ENCODE assay signal across 25 cellular contexts in the genomic region with DNA sequence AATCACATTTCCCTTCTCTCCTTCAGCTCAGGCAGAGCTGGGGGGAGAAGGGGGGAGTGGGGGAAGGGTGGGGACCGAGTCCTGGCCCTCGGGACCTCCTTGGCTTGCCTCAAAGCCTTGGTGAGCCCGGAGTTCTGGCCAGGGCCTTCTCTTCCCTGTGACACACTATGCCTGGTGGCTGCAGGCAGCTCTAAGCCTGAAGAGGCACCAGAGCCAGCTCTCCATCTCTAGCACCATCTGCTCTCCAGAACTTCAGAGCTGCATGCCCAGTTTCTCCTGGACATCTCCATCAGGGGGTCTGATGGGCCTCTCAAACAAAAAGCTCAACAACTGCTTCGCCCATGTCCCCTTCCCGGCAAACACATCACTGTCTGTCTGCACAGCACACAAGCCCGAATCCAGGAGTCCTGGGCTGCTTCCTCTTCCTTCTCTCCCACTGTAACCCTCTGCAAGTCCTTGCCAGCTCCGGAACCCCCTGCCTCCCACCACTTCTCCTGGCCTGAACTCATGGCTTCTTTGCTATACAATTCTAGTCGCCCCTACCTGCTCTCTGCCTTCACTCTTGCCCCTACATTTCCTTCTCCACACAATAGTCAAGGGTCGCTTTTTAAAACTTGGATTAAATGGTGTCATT. TPM values are rescaled to one million over a fixed set of nuclear protein-coding genes. Genes with fewer than 3 reads are reported as not detected.
"Had no signal": no experiment of that assay in that cellular context is flagged by ENCODE, and none has a peak within 500 bp of the region (broad histone marks: within the 10 kb centered on the region; RNA-seq: fewer than 3 reads in every experiment).

No MANE protein-coding gene starts in this region.

- DNase-seq: activated CD4-positive, alpha-beta memory T cell treated with anti-CD3 and anti-CD28 coated beads, Interleukin-2, amount 10 ng/mL, durations not matched to agents 7 days and 5 days; activated CD4-positive, alpha-beta T cell treated with anti-CD3 and anti-CD28 coated beads, Interleukin-2, amount 10 ng/mL, durations not matched to agents 7 days and 5 days; activated CD4-positive, CD25-positive, alpha-beta regulatory T cell treated with anti-CD3 and anti-CD28 coated beads, Interleukin-2, amount 50 U/mL, for 72 hours; activated CD8-positive, alpha-beta memory T cell treated with anti-CD3 and anti-CD28 coated beads, Interleukin-2, amount 50 U/mL, for 48 hours; activated gamma-delta T cell; activated naive CD4-positive, alpha-beta T cell treated with anti-CD3 and anti-CD28 coated beads, Interleukin-2, amount 10 ng/mL, durations not matched to agents 7 days and 5 days; activated naive CD8-positive, alpha-beta T cell treated with anti-CD3 and anti-CD28 coated beads, Interleukin-2, amount 10 ng/mL, durations not matched to agents 7 days and 5 days; activated T-cell treated with anti-CD3 and anti-CD28 coated beads, Interleukin-2, amount 50 U/mL, for 24 hours; effector memory CD8-positive, alpha-beta T cell; hippocampal formation; immature natural killer cell; left colon; mammary epithelial cell; psoas muscle; stimulated activated CD4-positive, alpha-beta T cell treated with anti-CD3 and anti-CD28 coated beads, Interleukin-15, amount 100 ng/mL, for 24 hours; stimulated activated CD4-positive, alpha-beta T cell treated with anti-CD3 and anti-CD28 coated beads, Interleukin-2, amount 100 ng/mL, for 24 hours; T-helper 2 cell; upper lobe of left lung had no signal

- H3K9me3 Mint-ChIP-seq: activated CD4-positive, alpha-beta T cell treated with anti-CD3 and anti-CD28 coated beads, Interleukin-2, amount 10 ng/mL, durations not matched to agents 7 days and 5 days; activated naive CD4-positive, alpha-beta T cell treated with anti-CD3 and anti-CD28 coated beads, Interleukin-2, amount 10 ng/mL, durations not matched to agents 7 days and 5 days; activated T-cell treated with anti-CD3 and anti-CD28 coated beads, Interleukin-2, amount 50 U/mL, for 24 hours; central memory CD8-positive, alpha-beta T cell; effector memory CD8-positive, alpha-beta T cell; immature natural killer cell; nephron; stimulated activated naive CD8-positive, alpha-beta T cell treated with anti-CD3 and anti-CD28 coated beads, Interleukin-15, Interleukin-2, amounts not matched to agents 100 ng/mL and 50 ng/mL, for 24 hours had no signal

- H3K27ac Mint-ChIP-seq: activated CD4-positive, alpha-beta memory T cell treated with anti-CD3 and anti-CD28 coated beads, Interleukin-2, amount 10 ng/mL, durations not matched to agents 7 days and 5 days; activated CD4-positive, alpha-beta T cell treated with anti-CD3 and anti-CD28 coated beads, Interleukin-2, amount 10 ng/mL, durations not matched to agents 7 days and 5 days; activated naive CD4-positive, alpha-beta T cell treated with anti-CD3 and anti-CD28 coated beads, Interleukin-2, amount 10 ng/mL, durations not matched to agents 7 days and 5 days; activated naive CD8-positive, alpha-beta T cell treated with anti-CD3 and anti-CD28 coated beads, Interleukin-2, amount 10 ng/mL, durations not matched to agents 7 days and 5 days; immature natural killer cell; nephron; stimulated activated naive CD8-positive, alpha-beta T cell treated with anti-CD3 and anti-CD28 coated beads, Interleukin-15, Interleukin-2, amounts not matched to agents 100 ng/mL and 50 ng/mL, for 24 hours had no signal

- H3K4me3 ChIP-seq: coronary artery, gastroesophageal sphincter, pancreas, psoas muscle, upper lobe of left lung, vagina had no signal

- H3K27me3 Mint-ChIP-seq: activated naive CD8-positive, alpha-beta T cell treated with anti-CD3 and anti-CD28 coated beads, Interleukin-2, amount 10 ng/mL, durations not matched to agents 7 days and 5 days; central memory CD8-positive, alpha-beta T cell; effector memory CD8-positive, alpha-beta T cell; stimulated activated naive CD8-positive, alpha-beta T cell treated with anti-CD3 and anti-CD28 coated beads, Interleukin-15, Interleukin-2, amounts not matched to agents 100 ng/mL and 50 ng/mL, for 24 hours had no signal

- ATAC-seq: effector memory CD8-positive, alpha-beta T cell; gastroesophageal sphincter; left colon; pancreas; psoas muscle had no signal

- H3K27me3 ChIP-seq: gastroesophageal sphincter, pancreas, upper lobe of left lung, vagina had no signal

- H3K9me3 ChIP-seq: gastroesophageal sphincter, pancreas, psoas muscle, upper lobe of left lung, vagina had no signal

- H3K27ac ChIP-seq: coronary artery, gastroesophageal sphincter, pancreas, psoas muscle, upper lobe of left lung, vagina had no signal

- H3K36me3 ChIP-seq: pancreas had no signal

- H3K4me1 Mint-ChIP-seq: nephron had no signal

- H3K36me3 Mint-ChIP-seq: activated naive CD4-positive, alpha-beta T cell treated with anti-CD3 and anti-CD28 coated beads, Interleukin-2, amount 10 ng/mL, durations not matched to agents 7 days and 5 days had no signal

- H3K4me3 Mint-ChIP-seq: activated CD4-positive, alpha-beta memory T cell treated with anti-CD3 and anti-CD28 coated beads, Interleukin-2, amount 10 ng/mL, durations not matched to agents 7 days and 5 days; activated CD4-positive, alpha-beta T cell treated with anti-CD3 and anti-CD28 coated beads, Interleukin-2, amount 10 ng/mL, durations not matched to agents 7 days and 5 days; activated naive CD4-positive, alpha-beta T cell treated with anti-CD3 and anti-CD28 coated beads, Interleukin-2, amount 10 ng/mL, durations not matched to agents 7 days and 5 days; activated naive CD8-positive, alpha-beta T cell treated with anti-CD3 and anti-CD28 coated beads, Interleukin-2, amount 10 ng/mL, durations not matched to agents 7 days and 5 days; activated T-cell treated with anti-CD3 and anti-CD28 coated beads, Interleukin-2, amount 50 U/mL, for 24 hours; central memory CD8-positive, alpha-beta T cell; effector memory CD8-positive, alpha-beta T cell; immature natural killer cell; nephron; stimulated activated naive CD8-positive, alpha-beta T cell treated with anti-CD3 and anti-CD28 coated beads, Interleukin-15, Interleukin-2, amounts not matched to agents 100 ng/mL and 50 ng/mL, for 24 hours had no signal

- H3K4me1 ChIP-seq: gastroesophageal sphincter, pancreas, psoas muscle, upper lobe of left lung, vagina had no signal

RNA-seq across cellular contexts. Expression of a gene that starts 26.5 kb away (rescaled TPM):
- polyA plus RNA-seq: immature natural killer cell had no signal
